21 cellular contexts compared by ENCODE assay signal in the genomic region with DNA sequence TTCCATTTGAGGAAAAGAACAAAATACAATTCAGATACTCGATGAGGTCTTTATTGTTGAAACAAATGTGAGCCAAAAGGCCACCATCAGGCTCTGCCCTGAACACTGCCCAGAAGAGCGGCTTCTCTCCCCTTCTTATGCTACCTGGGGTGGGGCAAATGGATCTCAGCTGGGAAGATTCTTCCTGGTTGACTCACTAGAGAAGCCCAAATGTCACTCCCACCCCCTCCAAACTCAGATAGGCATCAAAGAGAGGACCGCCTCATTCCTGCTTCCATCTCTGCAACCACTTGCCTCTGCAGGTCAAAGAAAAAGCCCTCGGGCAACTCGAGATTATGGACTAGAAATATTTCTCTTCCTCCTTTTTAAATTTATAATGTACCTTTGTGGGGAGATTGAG. TPM values are rescaled to one million over a fixed set of nuclear protein-coding genes. Genes with fewer than 3 reads are reported as not detected.
"Had no signal": no experiment of that assay in that cellular context is flagged by ENCODE, and none has a peak within 500 bp of the region (broad histone marks: within the 10 kb centered on the region; RNA-seq: fewer than 3 reads in every experiment).

No MANE protein-coding gene starts in this region.

- H3K4me1 Mint-ChIP-seq: activated CD4-positive, alpha-beta T cell treated with anti-CD3 and anti-CD28 coated beads, Interleukin-2, amount 10 ng/mL, durations not matched to agents 7 days and 5 days; activated CD8-positive, alpha-beta memory T cell treated with anti-CD3 and anti-CD28 coated beads, Interleukin-2, amount 10 ng/mL, durations not matched to agents 7 days and 5 days; brain; natural killer cell; T-cell had no signal

- H3K36me3 Mint-ChIP-seq: activated CD8-positive, alpha-beta memory T cell treated with anti-CD3 and anti-CD28 coated beads, Interleukin-2, amount 10 ng/mL, durations not matched to agents 7 days and 5 days; activated naive CD4-positive, alpha-beta T cell treated with anti-CD3 and anti-CD28 coated beads, Interleukin-2, amount 50 U/mL, for 72 hours; brain; natural killer cell; T-cell had no signal

- H3K36me3 ChIP-seq: thyroid gland, WERI-Rb-1 had no signal

- H3K27ac ChIP-seq: thyroid gland, WERI-Rb-1 had no signal

- H3K4me3 Mint-ChIP-seq: activated CD4-positive, alpha-beta T cell treated with anti-CD3 and anti-CD28 coated beads, Interleukin-2, amount 10 ng/mL, durations not matched to agents 7 days and 5 days; activated CD8-positive, alpha-beta memory T cell treated with anti-CD3 and anti-CD28 coated beads, Interleukin-2, amount 10 ng/mL, durations not matched to agents 7 days and 5 days; activated CD8-positive, alpha-beta T cell treated with anti-CD3 and anti-CD28 coated beads for 36 hours; brain; natural killer cell; stimulated activated naive CD8-positive, alpha-beta T cell treated with anti-CD3 and anti-CD28 coated beads, Interleukin-15, Interleukin-2, amounts not matched to agents 100 ng/mL and 50 ng/mL, for 24 hours; T-cell had no signal

- ATAC-seq: activated CD8-positive, alpha-beta memory T cell treated with anti-CD3 and anti-CD28 coated beads, Interleukin-2, amount 10 ng/mL, durations not matched to agents 7 days and 5 days; activated CD8-positive, alpha-beta T cell treated with anti-CD3 and anti-CD28 coated beads for 36 hours; activated naive CD4-positive, alpha-beta T cell treated with anti-CD3 and anti-CD28 coated beads, Interleukin-2, amount 50 U/mL, for 72 hours; left ventricle myocardium superior; T-cell had no signal

- DNase-seq: activated CD4-positive, alpha-beta T cell treated with anti-CD3 and anti-CD28 coated beads, Interleukin-2, amount 10 ng/mL, durations not matched to agents 7 days and 5 days; activated CD4-positive, CD25-positive, alpha-beta regulatory T cell treated with anti-CD3 and anti-CD28 coated beads, Interleukin-2, amount 50 U/mL, for 72 hours; activated CD8-positive, alpha-beta memory T cell treated with anti-CD3 and anti-CD28 coated beads, Interleukin-2, amount 10 ng/mL, durations not matched to agents 7 days and 5 days; activated CD8-positive, alpha-beta T cell treated with anti-CD3 and anti-CD28 coated beads for 36 hours; activated gamma-delta T cell treated with Interleukin-2 at 50 U/mL for 16 hours; activated T-cell treated with anti-CD3 and anti-CD28 coated beads, Interleukin-2, amount 50 U/mL, for 1 hour; aorta; effector CD4-positive, alpha-beta T cell; foreskin melanocyte; left ventricle myocardium superior; mammary epithelial cell; midbrain; natural killer cell; stimulated activated CD4-positive, alpha-beta T cell treated with anti-CD3 and anti-CD28 coated beads, Interleukin-4, amount 100 ng/mL, for 24 hours; substantia nigra; T-cell; thyroid gland; WERI-Rb-1 had no signal

- H3K9me3 ChIP-seq: thyroid gland had no signal

- H3K27me3 Mint-ChIP-seq: activated CD4-positive, alpha-beta T cell treated with anti-CD3 and anti-CD28 coated beads, Interleukin-2, amount 10 ng/mL, durations not matched to agents 7 days and 5 days; activated CD8-positive, alpha-beta memory T cell treated with anti-CD3 and anti-CD28 coated beads, Interleukin-2, amount 10 ng/mL, durations not matched to agents 7 days and 5 days; stimulated activated naive CD8-positive, alpha-beta T cell treated with anti-CD3 and anti-CD28 coated beads, Interleukin-15, Interleukin-2, amounts not matched to agents 100 ng/mL and 50 ng/mL, for 24 hours had no signal

- H3K4me3 ChIP-seq: thyroid gland had no signal

- H3K4me1 ChIP-seq: thyroid gland had no signal

- H3K27me3 ChIP-seq: thyroid gland had no signal

- H3K27ac Mint-ChIP-seq: activated CD4-positive, alpha-beta T cell treated with anti-CD3 and anti-CD28 coated beads, Interleukin-2, amount 10 ng/mL, durations not matched to agents 7 days and 5 days; activated CD8-positive, alpha-beta memory T cell treated with anti-CD3 and anti-CD28 coated beads, Interleukin-2, amount 10 ng/mL, durations not matched to agents 7 days and 5 days; activated CD8-positive, alpha-beta T cell treated with anti-CD3 and anti-CD28 coated beads for 36 hours; activated naive CD4-positive, alpha-beta T cell treated with anti-CD3 and anti-CD28 coated beads, Interleukin-2, amount 50 U/mL, for 72 hours; brain; natural killer cell; stimulated activated naive CD8-positive, alpha-beta T cell treated with anti-CD3 and anti-CD28 coated beads, Interleukin-15, Interleukin-2, amounts not matched to agents 100 ng/mL and 50 ng/mL, for 24 hours; T-cell had no signal

- H3K9me3 Mint-ChIP-seq: activated CD4-positive, alpha-beta T cell treated with anti-CD3 and anti-CD28 coated beads, Interleukin-2, amount 10 ng/mL, durations not matched to agents 7 days and 5 days; activated CD8-positive, alpha-beta T cell treated with anti-CD3 and anti-CD28 coated beads for 36 hours; activated naive CD4-positive, alpha-beta T cell treated with anti-CD3 and anti-CD28 coated beads, Interleukin-2, amount 50 U/mL, for 72 hours; natural killer cell; stimulated activated naive CD8-positive, alpha-beta T cell treated with anti-CD3 and anti-CD28 coated beads, Interleukin-15, Interleukin-2, amounts not matched to agents 100 ng/mL and 50 ng/mL, for 24 hours; T-cell had no signal

RNA-seq across cellular contexts. Expression of a gene that starts 55.8 kb away (rescaled TPM):
- total RNA-seq: activated CD4-positive, alpha-beta T cell treated with anti-CD3 and anti-CD28 coated beads, Interleukin-2, amount 10 ng/mL, durations not matched to agents 7 days and 5 days; activated CD8-positive, alpha-beta memory T cell treated with anti-CD3 and anti-CD28 coated beads, Interleukin-2, amount 10 ng/mL, durations not matched to agents 7 days and 5 days; activated CD8-positive, alpha-beta T cell treated with anti-CD3 and anti-CD28 coated beads for 36 hours; activated naive CD4-positive, alpha-beta T cell treated with anti-CD3 and anti-CD28 coated beads, Interleukin-2, amount 50 U/mL, for 72 hours had no signal
